ENCODE assay signal across 8 cellular contexts in the genomic region with DNA sequence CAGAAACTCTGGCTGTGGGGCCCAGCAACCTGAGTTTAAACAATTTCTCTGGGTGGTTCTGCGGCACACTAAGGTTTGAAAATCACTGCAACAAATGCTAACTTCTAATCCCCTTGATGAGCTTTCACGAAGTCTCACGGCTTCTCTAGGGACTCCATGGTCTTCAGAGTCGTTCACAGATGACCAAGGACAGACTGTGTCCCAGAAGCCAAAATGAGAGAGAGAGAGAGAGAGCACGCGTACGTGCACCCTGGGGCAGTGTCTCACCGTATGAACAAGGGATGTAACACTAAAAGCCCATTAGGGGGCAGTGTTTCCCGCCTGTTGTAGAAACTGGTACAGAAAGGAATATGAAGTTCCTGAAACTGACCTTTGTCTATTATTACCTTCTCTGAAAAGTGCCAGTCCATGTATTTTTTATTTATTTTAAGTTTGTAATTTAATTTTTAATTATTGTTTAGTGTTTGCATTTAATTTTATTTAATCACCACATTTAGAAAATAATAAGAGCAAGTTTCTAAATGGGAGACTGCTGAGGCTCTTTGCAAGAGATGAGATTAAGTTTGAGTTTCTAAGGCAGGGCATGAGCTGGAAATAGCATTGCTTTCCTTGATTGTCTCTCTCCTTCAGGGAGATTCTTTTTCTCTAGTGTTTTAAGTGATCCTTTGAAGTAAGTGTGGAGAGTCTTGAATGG. TPM values are rescaled to one million over a fixed set of nuclear protein-coding genes. Genes with fewer than 3 reads are reported as not detected.
A peak's percentile ranks its signal among the peaks of the same experiment; 100 is the strongest.
DNase-seq lines count a peak whose midpoint lies in the region; ATAC-seq and TF ChIP-seq lines count a peak whose summit lies in the region.

No MANE protein-coding gene starts in this region.

- no peaks in the 10 kb centered on the region for H3K9me3 Mint-ChIP-seq in Caco-2 (ENCODE audit: unreplicated experiment)
- H3K9me3 Mint-ChIP-seq in activated T-helper 1 cell treated with anti-CD3 and anti-CD28 coated beads, Interleukin-12 subunit alpha, Interleukin-12 subunit beta, Interleukin-2, Interleukin-4 antibody, amounts not matched to agents 30 ng/mL and 10 ng/mL and 1 ng/mL, durations not matched to agents 14 hours and 24 hours and 36 hours: no peaks in the 10 kb centered on the region

- H3K14ac ChIP-seq in neuronal stem cell (ENCODE audit: low read length): no peak overlapping the region

- H3K4ac ChIP-seq in neuronal stem cell (ENCODE audit: low read length): no peak overlapping the region

- CTCF ChIA-PET in Caco-2 (lab: Charles Lee) (interaction anchor here (0.6 to 2.2 kb wide), 6 partner anchors 23 to 187 kb away, joined by 3 to 6 read pairs (median 4); a partner anchor contains a TSS), Panc1 (lab: Charles Lee) (no interaction called here)

- H2BK12ac ChIP-seq in neuronal stem cell (ENCODE audit: low read length): no peak overlapping the region

- no peaks in the 10 kb centered on the region for H3K79me1 ChIP-seq in neuronal stem cell (ENCODE audit: low read depth, low read length)

- H2BK120ac ChIP-seq in neuronal stem cell (ENCODE audit: low read depth, low read length): no peak overlapping the region

- peak overlapping the region; percentile 20 for H3K4me3 Mint-ChIP-seq in Caco-2 (ENCODE audit: unreplicated experiment)
- H3K4me3 Mint-ChIP-seq in activated T-helper 1 cell treated with anti-CD3 and anti-CD28 coated beads, Interleukin-12 subunit alpha, Interleukin-12 subunit beta, Interleukin-2, Interleukin-4 antibody, amounts not matched to agents 30 ng/mL and 10 ng/mL and 1 ng/mL, durations not matched to agents 14 hours and 24 hours and 36 hours: peak overlapping the region; percentile 89

- TF ChIP-seq EP300 in tibial nerve (IDR thresholded peaks at IDR 0.05): no peak

- peak overlapping the region; percentile 88 for H3K27ac ChIP-seq in Panc1 (ENCODE audit: low read length)
- H3K27ac ChIP-seq in neuronal stem cell (replicated peaks; ENCODE audit: low read length): no peak overlapping the region
- H3K27ac ChIP-seq in tibial nerve: peak overlapping the region in 3 of 4 donors; percentile 89 to 94 (median 90)

- H2AFZ ChIP-seq in neuronal stem cell (ENCODE audit: low read length): no peak overlapping the region

- H3K4me1 ChIP-seq in Caco-2 (peaks cover 52% of the 10 kb centered on the region), Panc1 (ENCODE audit: control insufficient read depth, insufficient read depth, low read length) (peaks cover 81% of the 10 kb centered on the region), neuronal stem cell (ENCODE audit: control insufficient read depth in 2 of 2, insufficient read depth in 1 of 2, low read depth in 1 of 2, low read length in 2 of 2) (peaks cover 15 to 27% of the 10 kb centered on the region in 2 donors), tibial nerve (peaks cover 0 to 42% (median 2%) of the 10 kb centered on the region in 4 donors)

- no peaks in the 10 kb centered on the region for H3K27me3 ChIP-seq in Caco-2 (replicated peaks; ENCODE audit: control insufficient read depth, insufficient read depth, low read length)
- H3K27me3 ChIP-seq in Panc1 (ENCODE audit: control insufficient read depth, insufficient read depth, low read length): no peaks in the 10 kb centered on the region
- H3K27me3 ChIP-seq in neuronal stem cell (ENCODE audit: control insufficient read depth in 3 of 3, insufficient read depth in 3 of 3, low read depth in 1 of 3, low read length in 3 of 3): peaks cover 0 to 5% (median 0%) of the 10 kb centered on the region in 3 experiments
- no peaks in the 10 kb centered on the region for H3K27me3 ChIP-seq in tibial nerve

- TF ChIP-seq POLR2A in tibial nerve (IDR thresholded peaks at IDR 0.05): peak in 1 of 2 donors; percentile 11

- no peak overlapping the region for H3K23ac ChIP-seq in neuronal stem cell (ENCODE audit: low read depth, low read length, poor library complexity)

- WGBS in neuronal stem cell (ENCODE audit: extremely low coverage in 2 of 2, insufficient read length in 2 of 2, insufficient replicate concordance in 1 of 2), 2 donors: no CpG with 5 or more reads among the region's 9 CpGs
- 15 to 22% methylated on average over 9 of the region's 9 CpGs for WGBS in tibial nerve, 2 donors

- peak; percentile 85 to 96 for TF ChIP-seq CTCF in Caco-2 (IDR thresholded peaks at IDR 0.05; ENCODE audit: insufficient read depth in 1 of 2, low read depth in 1 of 2, low read length in 1 of 2, severe bottlenecking in 1 of 2, unreplicated experiment in 1 of 2)
- TF ChIP-seq CTCF in Panc1 (IDR thresholded peaks at IDR 0.05): peak; percentile 82
- TF ChIP-seq CTCF in fibroblast of pulmonary artery (IDR thresholded peaks at IDR 0.05; ENCODE audit: low read length, missing control alignments): peak; percentile 68
- TF ChIP-seq CTCF in tibial nerve (IDR thresholded peaks at IDR 0.05): peak; percentile 73 to 85 (median 77)

- peak overlapping the region; percentile 95 for H3K27ac Mint-ChIP-seq in Caco-2 (ENCODE audit: unreplicated experiment)
- peak overlapping the region; percentile 93 for H3K27ac Mint-ChIP-seq in activated T-helper 1 cell treated with anti-CD3 and anti-CD28 coated beads, Interleukin-12 subunit alpha, Interleukin-12 subunit beta, Interleukin-2, Interleukin-4 antibody, amounts not matched to agents 30 ng/mL and 10 ng/mL and 1 ng/mL, durations not matched to agents 14 hours and 24 hours and 36 hours

- H3K4me1 Mint-ChIP-seq in Caco-2 (ENCODE audit: low read depth, unreplicated experiment): peaks cover 28% of the 10 kb centered on the region
- H3K4me1 Mint-ChIP-seq in activated T-helper 1 cell treated with anti-CD3 and anti-CD28 coated beads, Interleukin-12 subunit alpha, Interleukin-12 subunit beta, Interleukin-2, Interleukin-4 antibody, amounts not matched to agents 30 ng/mL and 10 ng/mL and 1 ng/mL, durations not matched to agents 14 hours and 24 hours and 36 hours (ENCODE audit: low read depth): peaks cover 42% of the 10 kb centered on the region

- intact Hi-C loops in Caco-2 (cut with micrococcal nuclease; ENCODE audit: unreplicated experiment) (loop anchor here (1.0 to 5.0 kb wide), 7 partner anchors 24 to 423 kb away; a partner anchor contains a TSS), Panc1 (cut with micrococcal nuclease; ENCODE audit: unreplicated experiment) (loop anchor here (10.0 kb wide), 1 partner anchor 196 kb away; no protein-coding TSS in a partner anchor)
- intact Hi-C loops in activated T-helper 1 cell treated with anti-CD3 and anti-CD28 coated beads, Interleukin-12 subunit alpha, Interleukin-12 subunit beta, Interleukin-2, Interleukin-4 antibody, amounts not matched to agents 30 ng/mL and 10 ng/mL and 1 ng/mL, durations not matched to agents 14 hours and 24 hours and 36 hours (cut with micrococcal nuclease): loop anchor here (1.0 to 5.0 kb wide), 13 partner anchors 19 to 424 kb away; a partner anchor contains a TSS

- no peaks in the 10 kb centered on the region for H3K27me3 Mint-ChIP-seq in Caco-2 (ENCODE audit: insufficient read depth, unreplicated experiment)
- H3K27me3 Mint-ChIP-seq in activated T-helper 1 cell treated with anti-CD3 and anti-CD28 coated beads, Interleukin-12 subunit alpha, Interleukin-12 subunit beta, Interleukin-2, Interleukin-4 antibody, amounts not matched to agents 30 ng/mL and 10 ng/mL and 1 ng/mL, durations not matched to agents 14 hours and 24 hours and 36 hours (ENCODE audit: insufficient read depth): no peaks in the 10 kb centered on the region

- H3K36me3 ChIP-seq in Caco-2 (ENCODE audit: control insufficient read depth, insufficient read depth, low read length): no peaks in the 10 kb centered on the region
- no peaks in the 10 kb centered on the region for H3K36me3 ChIP-seq in Panc1 (ENCODE audit: control insufficient read depth, insufficient read depth, low read length)
- H3K36me3 ChIP-seq in neuronal stem cell (replicated peaks in 1 of 2; ENCODE audit: control insufficient read depth in 2 of 2, insufficient read depth in 2 of 2, low read length in 2 of 2): peaks cover 0 to 17% of the 10 kb centered on the region in 2 donors
- H3K36me3 ChIP-seq in tibial nerve: no peaks in the 10 kb centered on the region

- in situ Hi-C loops in KBM-7 (cut with MboI; ENCODE audit: low pct_unique_long_range_greater_than_20kb, low sequenced_read_pairs) (loop anchor here (25.0 kb wide), 1 partner anchor 423 kb away; no protein-coding TSS in a partner anchor), Panc1 (cut with HindIII; ENCODE audit: low pct_unique_long_range_greater_than_20kb, low sequenced_read_pairs) (no loop called here)

- H4K91ac ChIP-seq in neuronal stem cell (ENCODE audit: low read depth, low read length, poor library complexity): no peak overlapping the region

- H3K18ac ChIP-seq in neuronal stem cell (ENCODE audit: low read length): no peak overlapping the region

- H2BK15ac ChIP-seq in neuronal stem cell (ENCODE audit: low read length): no peak overlapping the region

- POLR2A ChIA-PET in Caco-2 (lab: Charles Lee) (interaction anchor here (0.6 kb wide), 1 partner anchor 1862 kb away, joined by 3 read pairs; no protein-coding TSS in a partner anchor), Panc1 (lab: Charles Lee) (no interaction called here)

- no peak overlapping the region for H2AK5ac ChIP-seq in neuronal stem cell (ENCODE audit: low read depth, low read length)

- no peak overlapping the region for H4K8ac ChIP-seq in neuronal stem cell (ENCODE audit: low read depth, low read length)

- no peaks in the 10 kb centered on the region for H3K36me3 Mint-ChIP-seq in Caco-2 (ENCODE audit: insufficient read depth, unreplicated experiment)
- peaks cover 1% of the 10 kb centered on the region for H3K36me3 Mint-ChIP-seq in activated T-helper 1 cell treated with anti-CD3 and anti-CD28 coated beads, Interleukin-12 subunit alpha, Interleukin-12 subunit beta, Interleukin-2, Interleukin-4 antibody, amounts not matched to agents 30 ng/mL and 10 ng/mL and 1 ng/mL, durations not matched to agents 14 hours and 24 hours and 36 hours (ENCODE audit: low read depth)

- DNase-seq in Caco-2: peak; percentile 83
- peak; percentile 70 for DNase-seq in KBM-7
- no peak for DNase-seq in Panc1 (ENCODE audit: low read depth, low spot score)
- peak; percentile 46 for DNase-seq in activated T-helper 1 cell treated with anti-CD3 and anti-CD28 coated beads, Interleukin-12 subunit alpha, Interleukin-12 subunit beta, Interleukin-2, Interleukin-4 antibody, amounts not matched to agents 30 ng/mL and 10 ng/mL and 1 ng/mL, durations not matched to agents 14 hours and 24 hours and 36 hours (ENCODE audit: low spot score)
- DNase-seq in fibroblast of pulmonary artery (ENCODE audit: low read depth): peak; percentile 88
- peak; percentile 54 for DNase-seq in neuronal stem cell (ENCODE audit: low spot score)
- DNase-seq in tibial nerve (ENCODE audit: low spot score in 2 of 2): peak in 1 of 2 donors; percentile 64

- no TSS peak for BruUV-seq in Caco-2 (replicated peaks; lab: Mats Ljungman, UMichigan)
- TSS peak; percentile 43 for BruUV-seq in Panc1 (replicated peaks; lab: Mats Ljungman, UMichigan)

- H3K9ac ChIP-seq in neuronal stem cell (ENCODE audit: low read depth, low read length, poor library complexity): no peak overlapping the region

- no peak overlapping the region for H3K4me3 ChIP-seq in Caco-2 (ENCODE audit: low read depth, low read length)
- H3K4me3 ChIP-seq in Panc1 (ENCODE audit: low read depth in 2 of 2, low read length in 2 of 2): no peak overlapping the region
- H3K4me3 ChIP-seq in fibroblast of pulmonary artery (replicated peaks; ENCODE audit: low read depth, low read length): no peak overlapping the region
- H3K4me3 ChIP-seq in neuronal stem cell (ENCODE audit: low read length in 2 of 2): no peak overlapping the region
- H3K4me3 ChIP-seq in tibial nerve: peak overlapping the region in 1 of 4 donors; percentile 65

- H3K4me2 ChIP-seq in neuronal stem cell (ENCODE audit: insufficient read depth, low read length, poor library complexity, severe bottlenecking): no peak overlapping the region

- H3K9me3 ChIP-seq in Caco-2: no peaks in the 10 kb centered on the region
- H3K9me3 ChIP-seq in Panc1 (ENCODE audit: control insufficient read depth, insufficient read depth, low read depth, low read length): no peaks in the 10 kb centered on the region
- H3K9me3 ChIP-seq in neuronal stem cell (replicated peaks in 1 of 2; ENCODE audit: control insufficient read depth in 2 of 2, insufficient read depth in 1 of 2, low read depth in 1 of 2, low read length in 2 of 2): peaks cover 6 to 16% of the 10 kb centered on the region in 2 donors
- no peaks in the 10 kb centered on the region for H3K9me3 ChIP-seq in tibial nerve

- H2BK5ac ChIP-seq in neuronal stem cell (ENCODE audit: low read length): no peak overlapping the region

- ATAC-seq in GM21381 (IDR thresholded peaks at IDR 0.05; ENCODE audit: unreplicated experiment) (peak; percentile 50), Panc1 (peak; percentile 78)

RNA-seq across cellular contexts. Expression of a gene that starts 3.4 kb away (rescaled TPM):
- total RNA-seq in Caco-2 (2022): 4.1 and 4.7 TPM in 2 replicates
- 4.1 TPM for total RNA-seq in Panc1 (2021; ENCODE audit: unreplicated experiment)
- polyA plus RNA-seq in Panc1 (2012; ENCODE audit: insufficient read length): 6.6 TPM
- total RNA-seq in activated T-helper 1 cell treated with anti-CD3 and anti-CD28 coated beads, Interleukin-12 subunit alpha, Interleukin-12 subunit beta, Interleukin-2, Interleukin-4 antibody, amounts not matched to agents 30 ng/mL and 10 ng/mL and 1 ng/mL, durations not matched to agents 14 hours and 24 hours and 36 hours: 4.0 and 4.8 TPM in 2 replicates
- 4.6 TPM for polyA plus RNA-seq in neuronal stem cell (2013, experiment 1 of 2)
- 4.2 TPM for polyA plus RNA-seq in neuronal stem cell (2013, experiment 2 of 2)
- 100 to 1,000 TPM in 1 of 4 donors, 10 to 100 TPM in 3; 43.7 to 138 (median 83.9) TPM for total RNA-seq in tibial nerve

RNA-seq across cellular contexts. Expression of a gene that starts 24.3 kb away (rescaled TPM):
- total RNA-seq in Caco-2 (2022): 121 and 138 TPM in 2 replicates
- total RNA-seq in Panc1 (2021; ENCODE audit: unreplicated experiment): 115 TPM
- 51.5 TPM for polyA plus RNA-seq in Panc1 (2012; ENCODE audit: insufficient read length)
- 120 and 127 TPM in 2 replicates for total RNA-seq in activated T-helper 1 cell treated with anti-CD3 and anti-CD28 coated beads, Interleukin-12 subunit alpha, Interleukin-12 subunit beta, Interleukin-2, Interleukin-4 antibody, amounts not matched to agents 30 ng/mL and 10 ng/mL and 1 ng/mL, durations not matched to agents 14 hours and 24 hours and 36 hours
- polyA plus RNA-seq in neuronal stem cell (2013, experiment 1 of 2): 48.2 TPM
- 46.3 TPM for polyA plus RNA-seq in neuronal stem cell (2013, experiment 2 of 2)
- total RNA-seq in tibial nerve: 10 to 100 TPM; 39.4 to 50.0 (median 47.8) TPM
